Comparison of ENCODE assay signal across 10 cellular contexts in genomic region chr6:13407709-13408695, GRCh38.
A peak's percentile ranks its signal among the peaks of the same experiment; 100 is the strongest.
DNase-seq lines count a peak whose midpoint lies in the region; ATAC-seq and TF ChIP-seq lines count a peak whose summit lies in the region.
"Had no signal": no experiment of that assay in that cellular context is flagged by ENCODE, and none has a peak within 500 bp of the region (broad histone marks: within the 10 kb centered on the region; RNA-seq: fewer than 3 reads in every experiment).

No MANE protein-coding gene starts in this region.

- no peaks in the 10 kb centered on the region for H3K36me3 ChIP-seq in muscle layer of colon (ENCODE audit: insufficient read depth, low read length)

- H3K4me1 Mint-ChIP-seq in activated CD4-positive, alpha-beta memory T cell treated with anti-CD3 and anti-CD28 coated beads, Interleukin-2, amount 10 ng/mL, durations not matched to agents 7 days and 5 days, result no peaks in the 10 kb centered on the region

- H3K9me3 ChIP-seq in muscle layer of colon (ENCODE audit: low read length), result no peaks in the 10 kb centered on the region

- peak; percentile 68 for DNase-seq in AG08396 (ENCODE audit: low spot score)
- DNase-seq in NOMO-1 (lab: John Stamatoyannopoulos, UW; ENCODE audit: unreplicated experiment in 2 of 2), result peak; percentile 79 to 93
- DNase-seq in epithelial cell of esophagus (ENCODE audit: low read depth), result peak; percentile 98
- DNase-seq in islet precursor cell, result no peak
- no peak for DNase-seq in activated CD4-positive, alpha-beta memory T cell treated with anti-CD3 and anti-CD28 coated beads, Interleukin-2, amount 10 ng/mL, durations not matched to agents 7 days and 5 days
- DNase-seq: CD4-positive, alpha-beta T cell; NCI-H2081 had no signal

- no peak for TF ChIP-seq CTCF in epithelial cell of esophagus (IDR thresholded peaks at IDR 0.05; ENCODE audit: insufficient read depth, low read depth, low read length, missing control alignments)

- no peaks in the 10 kb centered on the region for H3K36me3 Mint-ChIP-seq in activated CD4-positive, alpha-beta memory T cell treated with anti-CD3 and anti-CD28 coated beads, Interleukin-2, amount 10 ng/mL, durations not matched to agents 7 days and 5 days (ENCODE audit: low read depth)

- H3K4me1 ChIP-seq in muscle layer of colon (ENCODE audit: insufficient read depth, low read length), result peaks cover 43% of the 10 kb centered on the region

- CTCF ChIA-PET in activated CD4-positive, alpha-beta memory T cell treated with anti-CD3 and anti-CD28 coated beads, Interleukin-2, amount 10 ng/mL, durations not matched to agents 7 days and 5 days (lab: Charles Lee), result no interaction called here

- ATAC-seq in HG02970 (IDR thresholded peaks at IDR 0.05; ENCODE audit: low FRiP score, unreplicated experiment) (no peak), HG03196 (IDR thresholded peaks at IDR 0.05; ENCODE audit: unreplicated experiment) (no peak)

- H3K27me3 ChIP-seq in muscle layer of colon (ENCODE audit: control insufficient read depth in 1 of 2, insufficient read depth in 2 of 2, low read length in 2 of 2), result no peaks in the 10 kb centered on the region

- H3K4me3 ChIP-seq in epithelial cell of esophagus (ENCODE audit: low read length) (no peak overlapping the region), muscle layer of colon (ENCODE audit: low read depth in 1 of 2, low read length in 2 of 2) (peak overlapping the region in 1 of 2 donors; percentile 25)

- peak overlapping the region; percentile 8 for H3K27ac ChIP-seq in muscle layer of colon (ENCODE audit: low read depth, low read length)

- H3K4me3 Mint-ChIP-seq in activated CD4-positive, alpha-beta memory T cell treated with anti-CD3 and anti-CD28 coated beads, Interleukin-2, amount 10 ng/mL, durations not matched to agents 7 days and 5 days, result no peak overlapping the region
- H3K4me3 Mint-ChIP-seq: CD4-positive, alpha-beta T cell had no signal

- no peak overlapping the region for H3K9ac ChIP-seq in muscle layer of colon (ENCODE audit: low read length)

- H3K9me3 Mint-ChIP-seq in activated CD4-positive, alpha-beta memory T cell treated with anti-CD3 and anti-CD28 coated beads, Interleukin-2, amount 10 ng/mL, durations not matched to agents 7 days and 5 days, result no peaks in the 10 kb centered on the region
- H3K9me3 Mint-ChIP-seq: CD4-positive, alpha-beta T cell had no signal

- H3K27ac Mint-ChIP-seq in activated CD4-positive, alpha-beta memory T cell treated with anti-CD3 and anti-CD28 coated beads, Interleukin-2, amount 10 ng/mL, durations not matched to agents 7 days and 5 days, result no peak overlapping the region
- H3K27ac Mint-ChIP-seq: CD4-positive, alpha-beta T cell had no signal

- no peaks in the 10 kb centered on the region for H3K27me3 Mint-ChIP-seq in activated CD4-positive, alpha-beta memory T cell treated with anti-CD3 and anti-CD28 coated beads, Interleukin-2, amount 10 ng/mL, durations not matched to agents 7 days and 5 days
- H3K27me3 Mint-ChIP-seq: CD4-positive, alpha-beta T cell had no signal

- POLR2A ChIA-PET in activated CD4-positive, alpha-beta memory T cell treated with anti-CD3 and anti-CD28 coated beads, Interleukin-2, amount 10 ng/mL, durations not matched to agents 7 days and 5 days (lab: Charles Lee), result no interaction called here

Comparison
In these comparisons a context has a peak if more than half of its experiments do, and no peak if none do; other contexts are left out.
1. DNase-seq: peak in AG08396 (single experiment), NOMO-1 (2 of 2) and epithelial cell of esophagus (single experiment); none in islet precursor cell (single experiment) and activated CD4-positive, alpha-beta memory T cell treated with anti-CD3 and anti-CD28 coated beads, Interleukin-2, amount 10 ng/mL, durations not matched to agents 7 days and 5 days (single experiment).